In the genomic region with DNA sequence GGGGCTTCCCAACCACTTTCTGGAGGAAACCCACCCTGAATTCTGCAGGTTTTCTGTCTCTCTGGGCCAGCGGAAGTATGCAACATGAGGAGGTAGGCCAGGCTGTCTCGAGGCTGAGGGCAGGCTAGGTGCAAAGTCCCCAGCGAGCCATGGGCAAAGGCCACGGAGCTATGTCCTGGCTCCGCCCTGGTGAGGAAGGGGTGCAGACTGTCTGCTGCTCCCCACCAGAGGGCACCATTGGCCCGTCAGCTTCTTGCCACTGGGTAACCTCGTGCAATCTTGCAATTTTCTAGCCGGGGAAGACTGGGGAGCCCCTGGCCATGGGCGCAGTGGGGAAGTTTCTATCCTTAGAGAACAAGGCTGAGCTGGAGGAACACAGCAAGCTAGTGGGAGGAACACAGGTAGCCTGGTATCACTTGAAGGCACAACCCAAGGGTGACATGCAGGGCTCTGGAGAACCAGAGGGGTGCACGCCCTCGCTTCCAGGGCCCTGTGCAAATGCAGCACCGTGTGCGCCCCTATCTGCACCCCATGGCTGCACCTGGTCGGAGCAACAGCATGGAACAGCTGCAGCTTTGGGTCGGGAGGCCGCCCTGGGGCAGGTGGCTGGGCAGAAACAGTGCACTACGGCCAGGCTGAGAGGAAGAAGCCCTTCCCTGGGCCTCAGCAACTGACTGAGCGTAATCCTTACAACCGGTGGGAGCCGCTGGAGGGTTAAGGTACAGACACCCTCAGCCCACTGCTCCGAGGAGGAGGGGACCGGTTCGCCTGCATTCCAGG, we compare ENCODE assay signal across 8 cellular contexts. TPM values are rescaled to one million over a fixed set of nuclear protein-coding genes. Genes with fewer than 3 reads are reported as not detected.
DNase-seq lines count a peak whose midpoint lies in the region; ATAC-seq and TF ChIP-seq lines count a peak whose summit lies in the region.

No MANE protein-coding gene starts in this region.

- CTCF ChIA-PET in RWPE1 (lab: Yijun Ruan, JAX), result interaction anchor here (0.6 to 6.4 kb wide), 29 partner anchors 10 to 210 kb away, joined by 3 to 142 read pairs (median 4); a partner anchor contains a TSS

- no peaks in the 10 kb centered on the region for H3K9me3 Mint-ChIP-seq in nephron progenitor cell
- no peaks in the 10 kb centered on the region for H3K9me3 Mint-ChIP-seq in stimulated activated naive CD8-positive, alpha-beta T cell treated with anti-CD3 and anti-CD28 coated beads, Interleukin-15, Interleukin-2, amounts not matched to agents 100 ng/mL and 50 ng/mL, for 24 hours

- peak; percentile 72 for DNase-seq in COLO829 (ENCODE audit: low spot score)
- DNase-seq in M059J (ENCODE audit: low read depth), result peak; percentile 73
- DNase-seq in RWPE1 (ENCODE audit: low spot score), result peak; percentile 75
- DNase-seq in activated effector memory CD4-positive, alpha-beta T cell treated with anti-CD3 and anti-CD28 coated beads, Interleukin-2, amount 50 U/mL, for 16 hours, result peak; percentile 94
- DNase-seq in fibroblast of the conjunctiva (ENCODE audit: low read depth), result peak; percentile 70
- DNase-seq in nephron progenitor cell, result peak; percentile 90

- peak overlapping the region; percentile 100 for H3K27ac ChIP-seq in RWPE1

- H3K36me3 Mint-ChIP-seq in nephron progenitor cell (ENCODE audit: low read depth), result peaks cover 2% of the 10 kb centered on the region
- H3K36me3 Mint-ChIP-seq in stimulated activated naive CD8-positive, alpha-beta T cell treated with anti-CD3 and anti-CD28 coated beads, Interleukin-15, Interleukin-2, amounts not matched to agents 100 ng/mL and 50 ng/mL, for 24 hours (ENCODE audit: low read depth), result peaks cover 6% of the 10 kb centered on the region

- H3K27me3 Mint-ChIP-seq in nephron progenitor cell (ENCODE audit: low read depth, poor library complexity), result no peaks in the 10 kb centered on the region
- no peaks in the 10 kb centered on the region for H3K27me3 Mint-ChIP-seq in stimulated activated naive CD8-positive, alpha-beta T cell treated with anti-CD3 and anti-CD28 coated beads, Interleukin-15, Interleukin-2, amounts not matched to agents 100 ng/mL and 50 ng/mL, for 24 hours

- H3K4me1 Mint-ChIP-seq in nephron progenitor cell, result peaks cover 91% of the 10 kb centered on the region
- H3K4me1 Mint-ChIP-seq in stimulated activated naive CD8-positive, alpha-beta T cell treated with anti-CD3 and anti-CD28 coated beads, Interleukin-15, Interleukin-2, amounts not matched to agents 100 ng/mL and 50 ng/mL, for 24 hours (ENCODE audit: low read depth), result peaks cover 73% of the 10 kb centered on the region

- peak overlapping the region; percentile 94 for H3K27ac Mint-ChIP-seq in nephron progenitor cell
- peak overlapping the region; percentile 63 for H3K27ac Mint-ChIP-seq in stimulated activated naive CD8-positive, alpha-beta T cell treated with anti-CD3 and anti-CD28 coated beads, Interleukin-15, Interleukin-2, amounts not matched to agents 100 ng/mL and 50 ng/mL, for 24 hours

- ATAC-seq in GM21619 (IDR thresholded peaks at IDR 0.05; ENCODE audit: unreplicated experiment), result peak; percentile 67

- peak overlapping the region; percentile 67 for H3K4me3 Mint-ChIP-seq in nephron progenitor cell
- peak overlapping the region; percentile 39 for H3K4me3 Mint-ChIP-seq in stimulated activated naive CD8-positive, alpha-beta T cell treated with anti-CD3 and anti-CD28 coated beads, Interleukin-15, Interleukin-2, amounts not matched to agents 100 ng/mL and 50 ng/mL, for 24 hours

- TF ChIP-seq CTCF in RWPE1 (conservative IDR thresholded peaks at IDR 0.05; ENCODE audit: low read depth) (peak; percentile 95), nephron progenitor cell (IDR thresholded peaks at IDR 0.05) (peak; percentile 84)

- POLR2A ChIA-PET in RWPE1 (lab: Yijun Ruan, JAX; ENCODE audit: low non-redundant PET), result interaction anchor here (0.6 to 5.1 kb wide), 6 partner anchors 27 to 63 kb away, joined by 3 to 64 read pairs (median 4); a partner anchor contains a TSS

RNA-seq across cellular contexts. Expression of a gene that starts 27.6 kb away (rescaled TPM):
- 1,663 and 2,281 TPM in 2 replicates for total RNA-seq in M059J (2014; rRNA removed; shearing (Covaris generic))

RNA-seq across cellular contexts. Expression of a gene that starts 34.0 kb away (rescaled TPM):
- total RNA-seq in M059J (2014; rRNA removed; shearing (Covaris generic)), result 29.3 and 61.8 TPM in 2 replicates

RNA-seq across cellular contexts. Expression of a gene that starts 37.0 kb away (rescaled TPM):
- 77.5 and 110 TPM in 2 replicates for total RNA-seq in M059J (2014; rRNA removed; shearing (Covaris generic))

Comparison
In these comparisons a context has a peak if more than half of its experiments do, and no peak if none do; other contexts are left out.
1. Peak in every context shown above with its lines: DNase-seq, ATAC-seq and H3K27ac ChIP-seq.